ENCODE assay signal across 10 cellular contexts in the genomic region with DNA sequence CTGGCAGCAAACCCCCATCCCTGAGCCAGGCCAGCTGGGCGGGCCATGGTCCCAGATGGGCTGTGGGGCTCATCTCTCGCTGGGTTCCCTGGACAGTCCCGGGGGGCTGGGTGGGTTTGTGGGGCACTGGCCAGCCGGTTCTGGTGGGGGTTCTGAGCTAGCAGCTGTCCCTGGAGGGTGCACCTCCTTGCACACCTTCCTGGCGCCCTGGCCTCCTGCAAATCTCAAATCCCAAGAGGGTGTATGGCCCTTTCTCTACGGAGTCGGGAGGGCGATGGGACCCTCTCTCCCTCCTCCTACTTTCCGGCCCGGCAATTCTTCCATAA. TPM values are rescaled to one million over a fixed set of nuclear protein-coding genes. Genes with fewer than 3 reads are reported as not detected.
DNase-seq lines count a peak whose midpoint lies in the region; ATAC-seq and TF ChIP-seq lines count a peak whose summit lies in the region.
"Had no signal": no experiment of that assay in that cellular context is flagged by ENCODE, and none has a peak within 500 bp of the region (broad histone marks: within the 10 kb centered on the region; RNA-seq: fewer than 3 reads in every experiment).

No MANE protein-coding gene starts in this region.

- WGBS in IMR-90 (ENCODE audit: extremely low coverage in 2 of 2, insufficient read length in 1 of 2), 2 experiments = no CpG with 5 or more reads among the region's 10 CpGs

- peak overlapping the region; percentile 78 to 86 for H3K4me3 Mint-ChIP-seq in effector memory CD8-positive, alpha-beta T cell
- peak overlapping the region; percentile 74 to 91 (median 87) for H3K4me3 Mint-ChIP-seq in naive B cell

- no peak for TF ChIP-seq RAD21 in IMR-90 (IDR thresholded peaks at IDR 0.05; ENCODE audit: low read length)

- CTCF ChIA-PET in IMR-90 (lab: Yijun Ruan, JAX) = interaction anchor here (0.5 to 2.2 kb wide), 6 partner anchors 10 to 66 kb away, joined by 3 to 8 read pairs (median 3); a partner anchor contains a TSS

- no peaks in the 10 kb centered on the region for H3K27me3 ChIP-seq in IMR-90 (ENCODE audit: control insufficient read depth, insufficient read depth, low read length)

- H2AFZ ChIP-seq in IMR-90 (replicated peaks; ENCODE audit: low read length, poor library complexity) = peak overlapping the region; percentile 24

- H3K4me2 ChIP-seq in IMR-90 (ENCODE audit: low read depth, low read length) = 0 out of 2 replicates have a peak overlapping the region, but pooled peaks have one; percentile 58

- no peak overlapping the region for H3K18ac ChIP-seq in IMR-90 (ENCODE audit: low read depth, low read length)

- H3K27ac Mint-ChIP-seq in effector memory CD8-positive, alpha-beta T cell = peak overlapping the region in 1 of 2 donors; percentile 18
- peak overlapping the region in 2 of 6 donors; percentile 57 to 66 for H3K27ac Mint-ChIP-seq in naive B cell
- H3K27ac Mint-ChIP-seq: T-helper 1 cell treated with Interleukin-12 subunit alpha and Interleukin-12 subunit beta and Interleukin-4 antibody, amounts not matched to agents 30 μg/mL and 1 μg/mL, for 36 hours had no signal

- peaks cover 8% of the 10 kb centered on the region; the same call in 1 of the 2 replicates for H3K9me1 ChIP-seq in IMR-90 (ENCODE audit: insufficient read depth, low read length)

- H2AK9ac ChIP-seq in IMR-90 (replicated peaks; ENCODE audit: low read depth, low read length, poor library complexity) = peak overlapping the region; percentile 33

- H3K79me1 ChIP-seq in IMR-90 (ENCODE audit: low read depth in 1 of 2, low read length in 2 of 2) = no peaks in the 10 kb centered on the region

- no peak overlapping the region for H4K91ac ChIP-seq in IMR-90 (ENCODE audit: insufficient read depth, low read depth, low read length)

- H2BK5ac ChIP-seq in IMR-90 (ENCODE audit: low read depth, low read length, poor library complexity, severe bottlenecking) = no peak overlapping the region

- H2BK120ac ChIP-seq in IMR-90 (ENCODE audit: low read depth, low read length) = no peak overlapping the region

- H3K9me3 ChIP-seq in IMR-90 (ENCODE audit: control insufficient read depth, insufficient read depth, low read length) = no peaks in the 10 kb centered on the region

- peak overlapping the region; percentile 52 for H2AK5ac ChIP-seq in IMR-90 (ENCODE audit: low read depth, low read length)

- no peak for ATAC-seq in IMR-90 (ENCODE audit: low read depth)
- no peak for ATAC-seq in effector memory CD8-positive, alpha-beta T cell (replicated peaks)
- no peak for ATAC-seq in naive B cell (ENCODE audit: low read depth in 2 of 2)
- ATAC-seq in HG03457 (IDR thresholded peaks at IDR 0.05; ENCODE audit: unreplicated experiment) = no peak
- no peak for ATAC-seq in HG03139 (IDR thresholded peaks at IDR 0.05; ENCODE audit: unreplicated experiment)

- no peak overlapping the region for H2BK20ac ChIP-seq in IMR-90 (ENCODE audit: low read depth, low read length)

- POLR2A ChIA-PET in IMR-90 (lab: Charles Lee; ENCODE audit: unreplicated experiment) = no interaction called here

- H3K23ac ChIP-seq in IMR-90 (ENCODE audit: low read depth, low read length) = no peak overlapping the region

- peaks cover 24% of the 10 kb centered on the region for H4K20me1 ChIP-seq in IMR-90 (ENCODE audit: insufficient read depth, low read length)

- H3K27me3 Mint-ChIP-seq in effector memory CD8-positive, alpha-beta T cell = peaks cover 36 to 53% of the 10 kb centered on the region in 2 donors
- H3K27me3 Mint-ChIP-seq in naive B cell = peaks cover 5 to 18% (median 10%) of the 10 kb centered on the region in 3 donors

- intact Hi-C loops in IMR-90 (cut with micrococcal nuclease) = no loop called here

- H3K9me3 Mint-ChIP-seq in effector memory CD8-positive, alpha-beta T cell = no peaks in the 10 kb centered on the region
- H3K9me3 Mint-ChIP-seq in naive B cell = no peaks in the 10 kb centered on the region
- H3K9me3 Mint-ChIP-seq: T-helper 1 cell treated with Interleukin-12 subunit alpha and Interleukin-12 subunit beta and Interleukin-4 antibody, amounts not matched to agents 30 μg/mL and 1 μg/mL, for 36 hours had no signal

- no peak for TF ChIP-seq POLR2A in IMR-90 (IDR thresholded peaks at IDR 0.05; ENCODE audit: low read depth, low read length)

- no peak overlapping the region for H3K14ac ChIP-seq in IMR-90 (replicated peaks; ENCODE audit: low read depth, low read length)

- no peak overlapping the region for H4K8ac ChIP-seq in IMR-90 (ENCODE audit: low read depth in 2 of 2, low read length in 2 of 2)

- DNase-seq in IMR-90 = no peak
- DNase-seq in effector memory CD8-positive, alpha-beta T cell = no peak
- DNase-seq in naive B cell = no peak
- no peak for DNase-seq in Kasumi-1 (lab: John Stamatoyannopoulos, UW)
- no peak for DNase-seq in SIG-M5 (lab: John Stamatoyannopoulos, UW)
- DNase-seq: COR-L47 had no signal

- dilution Hi-C loops in IMR-90 (cut with HindIII; ENCODE audit: low sequenced_read_pairs, unreplicated experiment) = no loop called here

- H3K36me3 Mint-ChIP-seq in effector memory CD8-positive, alpha-beta T cell (ENCODE audit: insufficient read depth) = no peaks in the 10 kb centered on the region
- H3K36me3 Mint-ChIP-seq in naive B cell = no peaks in the 10 kb centered on the region

- H3K4ac ChIP-seq in IMR-90 (ENCODE audit: low read depth, low read length) = no peak overlapping the region

- peaks cover 5 to 8% of the 10 kb centered on the region in 2 donors for H3K4me1 Mint-ChIP-seq in effector memory CD8-positive, alpha-beta T cell (ENCODE audit: low read depth in 2 of 2)
- peaks cover 15 to 28% (median 27%) of the 10 kb centered on the region in 3 donors for H3K4me1 Mint-ChIP-seq in naive B cell

- H2BK15ac ChIP-seq in IMR-90 (ENCODE audit: low read depth, low read length) = no peak overlapping the region

- H3K36me3 ChIP-seq in IMR-90 (ENCODE audit: control insufficient read depth, insufficient read depth, low read length) = no peaks in the 10 kb centered on the region

- no peak overlapping the region for H3K56ac ChIP-seq in IMR-90 (ENCODE audit: extremely low read depth, insufficient read depth, low read length)

- peaks cover 33% of the 10 kb centered on the region for H3K4me1 ChIP-seq in IMR-90 (ENCODE audit: control insufficient read depth, insufficient read depth, low read length)

- no peak for TF ChIP-seq CTCF in 22Rv1 (IDR thresholded peaks at IDR 0.05)
- no peak for TF ChIP-seq CTCF in IMR-90 (conservative IDR thresholded peaks at IDR 0.05; ENCODE audit: low read depth, low read length)

- no peak overlapping the region for H4K5ac ChIP-seq in IMR-90 (ENCODE audit: low read depth, low read length)

- H3K27ac ChIP-seq in 22Rv1 (peak overlapping the region; percentile 92), IMR-90 (ENCODE audit: insufficient read depth, low read length) (no peak overlapping the region)

- no peak overlapping the region for H3K4me3 ChIP-seq in IMR-90 (ENCODE audit: insufficient read depth, low read depth, low read length)

- in situ Hi-C loops in IMR-90 (cut with MboI; ENCODE audit: low sequenced_read_pairs) = no loop called here

- no TSS peak for BruUV-seq in IMR-90 (replicated peaks; lab: Mats Ljungman, UMichigan)

- H3K9ac ChIP-seq in IMR-90 (ENCODE audit: low read depth, low read length) = no peak overlapping the region

TF ChIP-seq in IMR-90, 13 proteins besides CTCF, POLR2A, EP300 and RAD21:
- TF ChIP-seq BHLHE40 (IDR thresholded peaks at IDR 0.05; ENCODE audit: low read depth, low read length) = no peak
- TF ChIP-seq MAFK (IDR thresholded peaks at IDR 0.05; ENCODE audit: low read depth, low read length) = no peak
- no peak for TF ChIP-seq NFE2L2 (IDR thresholded peaks at IDR 0.05; ENCODE audit: low read depth, low read length)
- no peak for TF ChIP-seq FOS (IDR thresholded peaks at IDR 0.05; ENCODE audit: low read depth, low read length)
- no peak for TF ChIP-seq RFX5 (IDR thresholded peaks at IDR 0.05; ENCODE audit: low read depth, low read length)
- TF ChIP-seq CHD1 (IDR thresholded peaks at IDR 0.05; ENCODE audit: low read depth, low read length) = no peak
- TF ChIP-seq, protein P1, sequence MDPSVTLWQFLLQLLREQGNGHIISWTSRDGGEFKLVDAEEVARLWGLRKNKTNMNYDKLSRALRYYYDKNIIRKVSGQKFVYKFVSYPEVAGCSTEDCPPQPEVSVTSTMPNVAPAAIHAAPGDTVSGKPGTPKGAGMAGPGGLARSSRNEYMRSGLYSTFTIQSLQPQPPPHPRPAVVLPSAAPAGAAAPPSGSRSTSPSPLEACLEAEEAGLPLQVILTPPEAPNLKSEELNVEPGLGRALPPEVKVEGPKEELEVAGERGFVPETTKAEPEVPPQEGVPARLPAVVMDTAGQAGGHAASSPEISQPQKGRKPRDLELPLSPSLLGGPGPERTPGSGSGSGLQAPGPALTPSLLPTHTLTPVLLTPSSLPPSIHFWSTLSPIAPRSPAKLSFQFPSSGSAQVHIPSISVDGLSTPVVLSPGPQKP (IDR thresholded peaks at IDR 0.05; ENCODE audit: borderline replicate concordance, low read depth, low read length) = no peak

RNA-seq across cellular contexts. Expression of a gene that starts 1.2 kb away (rescaled TPM):
- total RNA-seq in IMR-90 (2012; rRNA removed) = 0.56 and 0.90 TPM in 2 replicates
- polyA plus RNA-seq in IMR-90 (2012; rRNA removed) = 7.3 and 11.4 TPM in 2 replicates
- polyA plus RNA-seq in IMR-90 (2012; cell fraction: cytosol; rRNA removed) = 15.0 and 17.8 TPM in 2 replicates
- polyA plus RNA-seq in IMR-90 (2012; cell fraction: nucleus; rRNA removed; ENCODE audit: low replicate concordance) = 27.9 and 77.8 TPM in 2 replicates
- polyA plus RNA-seq in naive B cell (ENCODE audit: low read depth in 6 of 6) = 10 to 100 TPM in 1 of 6 donors, 1 to 10 TPM in 4, under 1 TPM in 1; 0.50 to 11.9 (median 6.1) TPM

RNA-seq across cellular contexts. Expression of a gene that starts 18.6 kb away (rescaled TPM):
- total RNA-seq in IMR-90 (2012; rRNA removed) = 2,710 and 3,846 TPM in 2 replicates
- polyA plus RNA-seq in IMR-90 (2012; rRNA removed) = 4,298 and 4,766 TPM in 2 replicates
- 31,826 and 47,741 TPM in 2 replicates for polyA plus RNA-seq in IMR-90 (2012; cell fraction: cytosol; rRNA removed)
- 3,277 and 3,813 TPM in 2 replicates for polyA plus RNA-seq in IMR-90 (2012; cell fraction: nucleus; rRNA removed; ENCODE audit: low replicate concordance)
- polyA plus RNA-seq in naive B cell (ENCODE audit: low read depth in 6 of 6) = 1,000 to 10,000 TPM; 1,712 to 3,127 (median 2,557) TPM

RNA-seq across cellular contexts. Expression of a gene that starts 38.8 kb away (rescaled TPM):
- 1.1 and 1.4 TPM in 2 replicates for total RNA-seq in IMR-90 (2012; rRNA removed)
- 5.1 TPM in 2 replicates for polyA plus RNA-seq in IMR-90 (2012; rRNA removed)
- polyA plus RNA-seq in IMR-90 (2012; cell fraction: cytosol; rRNA removed) = 3.6 and 4.4 TPM in 2 replicates
- 6.7 and 6.8 TPM in 2 replicates for polyA plus RNA-seq in IMR-90 (2012; cell fraction: nucleus; rRNA removed; ENCODE audit: low replicate concordance)
- polyA plus RNA-seq in naive B cell (ENCODE audit: low read depth in 6 of 6) = 1 to 10 TPM in 4 of 6 donors, under 1 TPM in 1, not detected in 1; 1.00 to 3.3 (median 1.2) TPM

RNA-seq across cellular contexts. Expression of a gene that starts 59.1 kb away (rescaled TPM):
- total RNA-seq in IMR-90 (2012; rRNA removed) = not detected in 2 replicates
- polyA plus RNA-seq in IMR-90 (2012; rRNA removed) (not detected in 2 replicates), naive B cell (ENCODE audit: low read depth in 6 of 6) (not detected)
- not detected in 2 replicates for polyA plus RNA-seq in IMR-90 (2012; cell fraction: cytosol; rRNA removed)
- polyA plus RNA-seq in IMR-90 (2012; cell fraction: nucleus; rRNA removed; ENCODE audit: low replicate concordance) = not detected in 2 replicates
